Comparison of ENCODE assay signal across 14 cellular contexts in genomic region chr9:128732576-128732975, GRCh38. TPM values are rescaled to one million over a fixed set of nuclear protein-coding genes. Genes with fewer than 3 reads are reported as not detected.
DNase-seq lines count a peak whose midpoint lies in the region; ATAC-seq, FAIRE-seq and TF ChIP-seq lines count a peak whose summit lies in the region.
"Had no signal": no experiment of that assay in that cellular context is flagged by ENCODE, and none has a peak within 500 bp of the region (broad histone marks: within the 10 kb centered on the region; RNA-seq: fewer than 3 reads in every experiment).

No MANE protein-coding gene starts in this region.

- no peak overlapping the region for H3K27ac Mint-ChIP-seq in stimulated activated naive B cell treated with anti-CD40 and anti-IgM and Interleukin-4, amounts not matched to agents 10 μg/mL and 1 μg/mL and 100 μg/mL, for 72 hours

- H3K9me2 ChIP-seq in PC-9 (ENCODE audit: insufficient read depth) = no peaks in the 10 kb centered on the region

- ATAC-seq in Right ventricle myocardium inferior = no peak
- peak; percentile 70 for ATAC-seq in K562
- peak; percentile 31 to 38 for ATAC-seq in stimulated activated naive B cell treated with anti-CD40 and anti-IgM and Interleukin-4, amounts not matched to agents 10 μg/mL and 1 μg/mL and 100 μg/mL, for 72 hours (replicated peaks)

- no peak for TF ChIP-seq EP300 in K562 (IDR thresholded peaks at IDR 0.05; ENCODE audit: low read length)

- CTCF ChIA-PET in PC-9 (lab: Charles Lee) = interaction anchor here (0.6 to 1.0 kb wide), 2 partner anchors 8 to 42 kb away, joined by 4 to 13 read pairs; partner anchors contain the start of gene ZDHHC12
- CTCF ChIA-PET in K562 (lab: Yijun Ruan, JAX; ENCODE audit: low intra/inter-chr PET ratio) = interaction anchor here (1.4 to 3.1 kb wide), 2 partner anchors 85 to 195 kb away, joined by 5 to 14 read pairs; partner anchors contain the start of gene ENDOG

- in situ Hi-C loops in K562 (cut with MboI) = loop anchor here (5.0 kb wide), 1 partner anchor 195 kb away; no protein-coding TSS in a partner anchor

- H3K9me3 Mint-ChIP-seq in stimulated activated naive B cell treated with anti-CD40 and anti-IgM and Interleukin-4, amounts not matched to agents 10 μg/mL and 1 μg/mL and 100 μg/mL, for 72 hours = no peaks in the 10 kb centered on the region
- H3K9me3 Mint-ChIP-seq: CD4-positive, alpha-beta memory T cell had no signal

- BruUV-seq in PC-9 (replicated peaks; lab: Mats Ljungman, UMichigan) (TSS peak; percentile 9), K562 (replicated peaks; lab: Mats Ljungman, UMichigan) (TSS peak; percentile 65)

- POLR2A ChIA-PET in PC-9 (lab: Charles Lee; ENCODE audit: unreplicated experiment) (interaction anchor here (0.6 kb wide), 1 partner anchor 861 kb away, joined by 5 read pairs; no protein-coding TSS in a partner anchor), K562 (lab: Yijun Ruan, JAX) (interaction anchor here (0.6 to 1.5 kb wide), 7 partner anchors 8 to 105 kb away, joined by 3 to 6 read pairs (median 3); partner anchors contain the start of gene ZDHHC12)

- no peak for TF ChIP-seq POLR2A in K562 (conservative IDR thresholded peaks at IDR 0.05)

- H3K9me3 ChIP-seq in right atrium auricular region (no peaks in the 10 kb centered on the region), PC-9 (ENCODE audit: insufficient read depth, low read depth) (no peaks in the 10 kb centered on the region), K562 (replicated peaks; ENCODE audit: control insufficient read depth, insufficient read depth, low read depth, low read length) (no peaks in the 10 kb centered on the region)
- H3K9me3 ChIP-seq: A549, HAP-1, SJCRH30 had no signal

- H3K27me3 ChIP-seq in right atrium auricular region (no peaks in the 10 kb centered on the region), PC-9 (ENCODE audit: insufficient read depth, low read depth) (no peaks in the 10 kb centered on the region), K562 (ENCODE audit: control insufficient read depth in 2 of 2, insufficient read depth in 2 of 2, low read length in 2 of 2) (no peaks in the 10 kb centered on the region)
- H3K27me3 ChIP-seq: SJCRH30 had no signal

- TF ChIP-seq RAD21 in K562 (CRISPR knock-in tag; conservative IDR thresholded peaks at IDR 0.05 in 1 of 2, IDR thresholded peaks at IDR 0.05 in 1 of 2) = no peak

- H4K20me1 ChIP-seq in PC-9 (ENCODE audit: insufficient read depth) = no peaks in the 10 kb centered on the region; the same call in 1 of the 2 replicates
- H4K20me1 ChIP-seq in K562 (replicated peaks; ENCODE audit: control insufficient read depth, insufficient read depth, low read length) = no peaks in the 10 kb centered on the region

- H3K4me1 ChIP-seq in right atrium auricular region (no peaks in the 10 kb centered on the region), PC-9 (replicated peaks; ENCODE audit: insufficient read depth) (no peaks in the 10 kb centered on the region), K562 (replicated peaks in 1 of 2; ENCODE audit: control insufficient read depth in 2 of 2, insufficient read depth in 2 of 2, low read length in 2 of 2) (peaks cover 5 to 32% of the 10 kb centered on the region in 2 experiments; a peak in 4 of 5 replicates)
- H3K4me1 ChIP-seq: A549, HAP-1 had no signal

- peak overlapping the region; percentile 22 to 57; a peak in 2 of 4 replicates for H3K9ac ChIP-seq in K562 (ENCODE audit: insufficient read depth in 1 of 2, low read depth in 2 of 2, low read length in 2 of 2)

- H3K4me2 ChIP-seq in PC-9 = no peak overlapping the region
- peak overlapping the region; percentile 53 for H3K4me2 ChIP-seq in K562 (ENCODE audit: insufficient read depth, low read length)

- no peaks in the 10 kb centered on the region for H3K79me2 ChIP-seq in PC-9 (ENCODE audit: low read depth)
- no peaks in the 10 kb centered on the region for H3K79me2 ChIP-seq in K562 (ENCODE audit: control insufficient read depth, insufficient read depth, low read length)

- no peak overlapping the region for H2AFZ ChIP-seq in PC-9
- H2AFZ ChIP-seq in K562 (ENCODE audit: low read depth, low read length) = peak overlapping the region; percentile 90

- H3K4me3 ChIP-seq in right atrium auricular region (no peak overlapping the region), PC-9 (no peak overlapping the region), K562 (no peak overlapping the region)
- H3K4me3 ChIP-seq: A549, HAP-1, SJCRH30 had no signal

- H3K9me1 ChIP-seq in K562 (ENCODE audit: control insufficient read depth, insufficient read depth, low read length) = no peaks in the 10 kb centered on the region

- peaks cover 39 to 42% of the 10 kb centered on the region in 2 donors for H3K36me3 Mint-ChIP-seq in stimulated activated naive B cell treated with anti-CD40 and anti-IgM and Interleukin-4, amounts not matched to agents 10 μg/mL and 1 μg/mL and 100 μg/mL, for 72 hours

- H3K27me3 Mint-ChIP-seq in stimulated activated naive B cell treated with anti-CD40 and anti-IgM and Interleukin-4, amounts not matched to agents 10 μg/mL and 1 μg/mL and 100 μg/mL, for 72 hours = no peaks in the 10 kb centered on the region
- H3K27me3 Mint-ChIP-seq: CD4-positive, alpha-beta memory T cell had no signal

- peaks cover 24% of the 10 kb centered on the region for H3K36me3 ChIP-seq in right atrium auricular region
- H3K36me3 ChIP-seq in PC-9 (ENCODE audit: low read depth) = no peaks in the 10 kb centered on the region
- no peaks in the 10 kb centered on the region; the same call in 2 of the 3 replicates for H3K36me3 ChIP-seq in K562 (ENCODE audit: control insufficient read depth, insufficient read depth, low read length)
- H3K36me3 ChIP-seq: HAP-1, SJCRH30 had no signal

- FAIRE-seq in K562 (lab: Jason Lieb, UNC) = peak; percentile 42

- no peak overlapping the region for H3K4me3 Mint-ChIP-seq in stimulated activated naive B cell treated with anti-CD40 and anti-IgM and Interleukin-4, amounts not matched to agents 10 μg/mL and 1 μg/mL and 100 μg/mL, for 72 hours
- H3K4me3 Mint-ChIP-seq: CD4-positive, alpha-beta memory T cell had no signal

- WGBS in K562 (ENCODE audit: insufficient coverage, low coverage, missing lambda C conversion rate) = 56% methylated on average over 13 of the region's 13 CpGs

- peaks cover 9 to 30% of the 10 kb centered on the region in 2 donors for H3K4me1 Mint-ChIP-seq in stimulated activated naive B cell treated with anti-CD40 and anti-IgM and Interleukin-4, amounts not matched to agents 10 μg/mL and 1 μg/mL and 100 μg/mL, for 72 hours

- TF ChIP-seq CTCF in right atrium auricular region (IDR thresholded peaks at IDR 0.05) = no peak
- TF ChIP-seq CTCF in PC-9 (conservative IDR thresholded peaks at IDR 0.05) = no peak
- TF ChIP-seq CTCF in K562 (IDR thresholded peaks at IDR 0.05 in 2 of 3, conservative IDR thresholded peaks at IDR 0.05 in 1 of 3; ENCODE audit: insufficient read depth in 2 of 3, low read depth in 1 of 3, low read length in 3 of 3) = no peak

- DNase-seq in Right ventricle myocardium inferior (ENCODE audit: missing footprints) (peak; percentile 22), right atrium auricular region (ENCODE audit: low spot score) (no peak), PC-9 (no peak), K562 (ENCODE audit: extremely low read depth in 1 of 4, low spot score in 3 of 4) (peak in 1 of 4 experiments; percentile 55), NCI-H2081 (lab: John Stamatoyannopoulos, UW) (no peak), mucosa of gallbladder (ENCODE audit: low spot score) (no peak)
- DNase-seq in stimulated activated naive B cell treated with anti-CD40 and anti-IgM and Interleukin-4, amounts not matched to agents 10 μg/mL and 1 μg/mL and 100 μg/mL, for 72 hours = no peak
- DNase-seq: CD4-positive, alpha-beta memory T cell; GDM1; NCI-H1436 treated with DMSO at 0.1 percent for 48 hours; NCI-H2029 had no signal

- peaks cover 14% of the 10 kb centered on the region; the same call in 1 of the 2 replicates for H3F3A ChIP-seq in PC-9 (ENCODE audit: insufficient read depth, low read depth)

- H3K27ac ChIP-seq in right atrium auricular region (no peak overlapping the region), PC-9 (no peak overlapping the region), K562 (ENCODE audit: extremely low read depth, low read depth, low read length) (peak overlapping the region; percentile 29)
- H3K27ac ChIP-seq: SJCRH30 had no signal

- intact Hi-C loops in Right ventricle myocardium inferior (cut with DNase I) (no loop called here), PC-9 (cut with micrococcal nuclease; ENCODE audit: unreplicated experiment) (loop anchor here (5.0 kb wide), 1 partner anchor 195 kb away; no protein-coding TSS in a partner anchor), K562 (cut with micrococcal nuclease) (loop anchor here (5.0 kb wide), 1 partner anchor 275 kb away; no protein-coding TSS in a partner anchor)

RNA-seq across cellular contexts. Expression of gene ZDHHC12, which starts 8.6 kb away (rescaled TPM):
- 6.4 TPM for total RNA-seq in Right ventricle myocardium inferior
- 10 to 100 TPM; 22.8 to 24.4 TPM for total RNA-seq in right atrium auricular region
- 102 and 133 TPM in 2 replicates for total RNA-seq in PC-9 (2021)
- 7.1 and 18.4 TPM in 2 replicates for total RNA-seq in K562 (2011; cell fraction: chromatin; rRNA removed; ENCODE audit: low replicate concordance)
- 35.0 and 36.5 TPM in 2 replicates for total RNA-seq in K562 (2011; cell fraction: nucleolus; rRNA removed)
- 22.9 and 31.1 TPM in 2 replicates for total RNA-seq in K562 (2011; cell fraction: nucleoplasm; rRNA removed)
- 38.0 and 57.7 TPM in 2 replicates for total RNA-seq in K562 (2014; rRNA removed)
- 1.1 and 1.9 TPM in 2 replicates for total RNA-seq in K562 (2014; rRNA removed; fragmentation: Illumina TruSeq; extraction: Trizol)
- 18.7 and 19.1 TPM in 2 replicates for total RNA-seq in K562 (2015; rRNA removed; fragmentation: Illumina TruSeq; extraction: Trizol)
- 28.7 and 30.3 TPM in 2 replicates for total RNA-seq in K562 (2021)
- 13.8 and 24.8 TPM in 2 replicates for polyA plus RNA-seq in K562 (2011; rRNA removed)
- polyA plus RNA-seq in K562 (2011; cell fraction: cytosol; rRNA removed) = 30.4 and 84.8 TPM in 2 replicates
- 32.5 and 45.8 TPM in 2 replicates for polyA plus RNA-seq in K562 (2011; cell fraction: nucleus; rRNA removed)
- polyA plus RNA-seq in K562 (2012) = 31.0 and 52.7 TPM in 2 replicates
- polyA plus RNA-seq in K562 (2014; fragmentation: Illumina TruSeq; extraction: Trizol) = 6.8 and 27.8 TPM in 2 replicates
- 1 to 10 TPM in 1 of 2 experiments, under 1 TPM in 1; 0.21 to 4.3 TPM for polyA plus RNA-seq in K562 (2014; fragmentation: Nextera tagmentation; extraction: Ambion mirVana)
- 31.7 TPM in 2 replicates for polyA plus RNA-seq in K562 (2014; rRNA removed)
- 3.4 and 6.5 TPM in 2 replicates for polyA minus RNA-seq in K562 (2011; rRNA and poly(A)+ RNA removed)
- 21.7 and 30.2 TPM in 2 replicates for polyA minus RNA-seq in K562 (2011; cell fraction: cytosol; rRNA and poly(A)+ RNA removed)
- polyA minus RNA-seq in K562 (2011; cell fraction: nucleus; rRNA and poly(A)+ RNA removed) = 5.8 and 6.1 TPM in 2 replicates
- 66.2 TPM for total RNA-seq in mucosa of gallbladder

RNA-seq across cellular contexts. Expression of gene PKN3, which starts 30.3 kb away (rescaled TPM):
- total RNA-seq in Right ventricle myocardium inferior = 8.5 TPM
- 1 to 10 TPM; 4.5 to 8.6 TPM for total RNA-seq in right atrium auricular region
- 5.5 and 9.1 TPM in 2 replicates for total RNA-seq in PC-9 (2021)
- total RNA-seq in K562 (2011; cell fraction: chromatin; rRNA removed; ENCODE audit: low replicate concordance) = 45.1 and 101 TPM in 2 replicates
- total RNA-seq in K562 (2011; cell fraction: nucleolus; rRNA removed) = 76.3 and 95.7 TPM in 2 replicates
- total RNA-seq in K562 (2011; cell fraction: nucleoplasm; rRNA removed) = 27.9 and 53.6 TPM in 2 replicates
- total RNA-seq in K562 (2014; rRNA removed) = 29.4 and 42.4 TPM in 2 replicates
- 10.6 and 16.2 TPM in 2 replicates for total RNA-seq in K562 (2014; rRNA removed; fragmentation: Illumina TruSeq; extraction: Trizol)
- total RNA-seq in K562 (2015; rRNA removed; fragmentation: Illumina TruSeq; extraction: Trizol) = 17.5 and 19.7 TPM in 2 replicates
- 40.3 and 41.3 TPM in 2 replicates for total RNA-seq in K562 (2021)
- 24.5 and 25.4 TPM in 2 replicates for polyA plus RNA-seq in K562 (2011; rRNA removed)
- 25.0 and 47.2 TPM in 2 replicates for polyA plus RNA-seq in K562 (2011; cell fraction: cytosol; rRNA removed)
- 80.6 and 118 TPM in 2 replicates for polyA plus RNA-seq in K562 (2011; cell fraction: nucleus; rRNA removed)
- 28.4 and 42.0 TPM in 2 replicates for polyA plus RNA-seq in K562 (2012)
- polyA plus RNA-seq in K562 (2014; fragmentation: Illumina TruSeq; extraction: Trizol) = 19.7 and 28.3 TPM in 2 replicates
- polyA plus RNA-seq in K562 (2014; fragmentation: Nextera tagmentation; extraction: Ambion mirVana) = 1 to 10 TPM in 1 of 2 experiments, under 1 TPM in 1; 0.82 to 1.4 TPM
- 48.9 and 49.2 TPM in 2 replicates for polyA plus RNA-seq in K562 (2014; rRNA removed)
- 9.4 and 18.7 TPM in 2 replicates for polyA minus RNA-seq in K562 (2011; rRNA and poly(A)+ RNA removed)
- polyA minus RNA-seq in K562 (2011; cell fraction: cytosol; rRNA and poly(A)+ RNA removed) = 23.5 and 24.5 TPM in 2 replicates
- 12.1 and 13.3 TPM in 2 replicates for polyA minus RNA-seq in K562 (2011; cell fraction: nucleus; rRNA and poly(A)+ RNA removed)
- 9.4 TPM for total RNA-seq in mucosa of gallbladder

RNA-seq across cellular contexts. Expression of gene ZER1, which starts 39.2 kb away (rescaled TPM):
- total RNA-seq in Right ventricle myocardium inferior (51.5 TPM), right atrium auricular region (10 to 100 TPM; 61.6 to 72.6 TPM), PC-9 (2021) (65.2 and 70.0 TPM in 2 replicates), K562 (2014; rRNA removed) (6.8 and 8.4 TPM in 2 replicates), K562 (2014; rRNA removed; fragmentation: Illumina TruSeq; extraction: Trizol) (2.0 and 2.3 TPM in 2 replicates), K562 (2015; rRNA removed; fragmentation: Illumina TruSeq; extraction: Trizol) (3.8 and 4.0 TPM in 2 replicates), K562 (2021) (9.7 and 10.1 TPM in 2 replicates), mucosa of gallbladder (52.2 TPM)
- 19.8 and 57.5 TPM in 2 replicates for total RNA-seq in K562 (2011; cell fraction: chromatin; rRNA removed; ENCODE audit: low replicate concordance)
- total RNA-seq in K562 (2011; cell fraction: nucleolus; rRNA removed) = 14.3 and 15.0 TPM in 2 replicates
- 15.9 and 22.8 TPM in 2 replicates for total RNA-seq in K562 (2011; cell fraction: nucleoplasm; rRNA removed)
- polyA plus RNA-seq in K562 (2011; rRNA removed) (6.5 and 14.3 TPM in 2 replicates), K562 (2014; fragmentation: Illumina TruSeq; extraction: Trizol) (6.2 and 8.6 TPM in 2 replicates), K562 (2014; fragmentation: Nextera tagmentation; extraction: Ambion mirVana) (under 1 TPM; 0.07 to 0.22 TPM), K562 (2014; rRNA removed) (7.1 and 10.7 TPM in 2 replicates)
- 19.3 and 30.6 TPM in 2 replicates for polyA plus RNA-seq in K562 (2011; cell fraction: cytosol; rRNA removed)
- 21.7 and 29.5 TPM in 2 replicates for polyA plus RNA-seq in K562 (2011; cell fraction: nucleus; rRNA removed)
- polyA plus RNA-seq in K562 (2012) = 8.3 and 21.2 TPM in 2 replicates
- 5.8 and 6.2 TPM in 2 replicates for polyA minus RNA-seq in K562 (2011; rRNA and poly(A)+ RNA removed)
- polyA minus RNA-seq in K562 (2011; cell fraction: cytosol; rRNA and poly(A)+ RNA removed) = 8.0 and 10.1 TPM in 2 replicates
- 6.7 and 9.1 TPM in 2 replicates for polyA minus RNA-seq in K562 (2011; cell fraction: nucleus; rRNA and poly(A)+ RNA removed)

RNA-seq across cellular contexts. Expression of gene SET, which starts 43.6 kb away (rescaled TPM):
- total RNA-seq in Right ventricle myocardium inferior (175 TPM), right atrium auricular region (100 to 1,000 TPM; 104 to 125 TPM), PC-9 (2021) (539 and 738 TPM in 2 replicates), K562 (2014; rRNA removed) (887 and 1,071 TPM in 2 replicates), K562 (2014; rRNA removed; fragmentation: Illumina TruSeq; extraction: Trizol) (1,328 and 1,534 TPM in 2 replicates), K562 (2015; rRNA removed; fragmentation: Illumina TruSeq; extraction: Trizol) (1,335 and 1,447 TPM in 2 replicates), K562 (2021) (840 and 907 TPM in 2 replicates), mucosa of gallbladder (198 TPM)
- 148 and 241 TPM in 2 replicates for total RNA-seq in K562 (2011; cell fraction: chromatin; rRNA removed; ENCODE audit: low replicate concordance)
- total RNA-seq in K562 (2011; cell fraction: nucleolus; rRNA removed) = 111 and 117 TPM in 2 replicates
- 183 and 259 TPM in 2 replicates for total RNA-seq in K562 (2011; cell fraction: nucleoplasm; rRNA removed)
- polyA plus RNA-seq in K562 (2011; rRNA removed) (308 and 520 TPM in 2 replicates), K562 (2014; fragmentation: Illumina TruSeq; extraction: Trizol) (886 and 1,006 TPM in 2 replicates), K562 (2014; fragmentation: Nextera tagmentation; extraction: Ambion mirVana) (100 to 1,000 TPM; 404 to 534 TPM), K562 (2014; rRNA removed) (609 and 622 TPM in 2 replicates)
- 84.3 and 133 TPM in 2 replicates for polyA plus RNA-seq in K562 (2011; cell fraction: cytosol; rRNA removed)
- 138 and 148 TPM in 2 replicates for polyA plus RNA-seq in K562 (2011; cell fraction: nucleus; rRNA removed)
- 556 and 791 TPM in 2 replicates for polyA plus RNA-seq in K562 (2012)
- polyA minus RNA-seq in K562 (2011; rRNA and poly(A)+ RNA removed) = 1,021 and 1,119 TPM in 2 replicates
- polyA minus RNA-seq in K562 (2011; cell fraction: cytosol; rRNA and poly(A)+ RNA removed) = 256 and 383 TPM in 2 replicates
- polyA minus RNA-seq in K562 (2011; cell fraction: nucleus; rRNA and poly(A)+ RNA removed) = 100 and 155 TPM in 2 replicates

RNA-seq across cellular contexts. Expression of gene TBC1D13, which starts 54.5 kb away (rescaled TPM):
- total RNA-seq in Right ventricle myocardium inferior (16.6 TPM), right atrium auricular region (10 to 100 TPM; 14.2 to 17.1 TPM), PC-9 (2021) (38.2 and 41.9 TPM in 2 replicates), K562 (2014; rRNA removed) (9.9 and 16.6 TPM in 2 replicates), K562 (2014; rRNA removed; fragmentation: Illumina TruSeq; extraction: Trizol) (8.0 and 10.5 TPM in 2 replicates), K562 (2015; rRNA removed; fragmentation: Illumina TruSeq; extraction: Trizol) (11.4 TPM in 2 replicates), K562 (2021) (24.4 and 27.5 TPM in 2 replicates), mucosa of gallbladder (31.0 TPM)
- total RNA-seq in K562 (2011; cell fraction: chromatin; rRNA removed; ENCODE audit: low replicate concordance) = 18.2 and 40.1 TPM in 2 replicates
- 20.8 and 24.3 TPM in 2 replicates for total RNA-seq in K562 (2011; cell fraction: nucleolus; rRNA removed)
- total RNA-seq in K562 (2011; cell fraction: nucleoplasm; rRNA removed) = 19.8 and 21.3 TPM in 2 replicates
- polyA plus RNA-seq in K562 (2011; rRNA removed) (21.7 and 24.9 TPM in 2 replicates), K562 (2014; fragmentation: Illumina TruSeq; extraction: Trizol) (28.7 and 30.5 TPM in 2 replicates), K562 (2014; fragmentation: Nextera tagmentation; extraction: Ambion mirVana) (1 to 10 TPM; 2.3 to 3.0 TPM), K562 (2014; rRNA removed) (14.3 and 18.6 TPM in 2 replicates)
- 22.3 and 28.3 TPM in 2 replicates for polyA plus RNA-seq in K562 (2011; cell fraction: cytosol; rRNA removed)
- polyA plus RNA-seq in K562 (2011; cell fraction: nucleus; rRNA removed) = 27.4 and 32.4 TPM in 2 replicates
- 22.9 and 34.5 TPM in 2 replicates for polyA plus RNA-seq in K562 (2012)
- 15.3 and 16.0 TPM in 2 replicates for polyA minus RNA-seq in K562 (2011; rRNA and poly(A)+ RNA removed)
- 6.4 and 6.9 TPM in 2 replicates for polyA minus RNA-seq in K562 (2011; cell fraction: cytosol; rRNA and poly(A)+ RNA removed)
- 7.1 and 10.0 TPM in 2 replicates for polyA minus RNA-seq in K562 (2011; cell fraction: nucleus; rRNA and poly(A)+ RNA removed)
